In genomic region chr10:29026802-29027201, GRCh38 we compare ENCODE assay signal across 20 cellular contexts.
DNase-seq lines count a peak whose midpoint lies in the region; ATAC-seq, FAIRE-seq and TF ChIP-seq lines count a peak whose summit lies in the region.
"Had no signal": no experiment of that assay in that cellular context is flagged by ENCODE, and none has a peak within 500 bp of the region (broad histone marks: within the 10 kb centered on the region; RNA-seq: fewer than 3 reads in every experiment).

No MANE protein-coding gene starts in this region.

- CTCF ChIA-PET in HepG2 (lab: Yijun Ruan, JAX; ENCODE audit: low intra/inter-chr PET ratio, low total read pairs), result no interaction called here

- H4K20me1 ChIP-seq in HepG2 (ENCODE audit: insufficient read depth, low read length) (no peaks in the 10 kb centered on the region), hepatocyte (ENCODE audit: insufficient read depth, poor library complexity, severe bottlenecking) (no peaks in the 10 kb centered on the region)
- H4K20me1 ChIP-seq: BLaER1 had no signal

- no peak overlapping the region for H4K8ac ChIP-seq in trophoblast cell (ENCODE audit: low read depth, low read length)

- H4K12ac ChIP-seq in trophoblast cell (ENCODE audit: low read depth, low read length), result no peak overlapping the region

- no peaks in the 10 kb centered on the region for H3K9me2 ChIP-seq in hepatocyte (replicated peaks; ENCODE audit: insufficient read depth)

- ATAC-seq in HepG2 (no peak), right lobe of liver (no peak), pancreas (no peak), HG02870 (IDR thresholded peaks at IDR 0.05; ENCODE audit: unreplicated experiment) (no peak)

- H3K36me3 ChIP-seq in HepG2 (replicated peaks in 1 of 2; ENCODE audit: control insufficient read depth in 1 of 2, insufficient read depth in 2 of 2, low read length in 2 of 2) (no peaks in the 10 kb centered on the region), right lobe of liver (no peaks in the 10 kb centered on the region), hepatocyte (replicated peaks; ENCODE audit: insufficient read depth, low read depth) (no peaks in the 10 kb centered on the region), trophoblast cell (ENCODE audit: control insufficient read depth in 1 of 2, insufficient read depth in 2 of 2, low read length in 2 of 2) (no peaks in the 10 kb centered on the region), pancreas (no peaks in the 10 kb centered on the region)
- H3K36me3 ChIP-seq: BLaER1 had no signal

- peak overlapping the region; percentile 15 for H2BK120ac ChIP-seq in trophoblast cell (ENCODE audit: insufficient read depth, low read length, poor library complexity)

- intact Hi-C loops in HepG2 (cut with micrococcal nuclease; ENCODE audit: unreplicated experiment), result no loop called here
- intact Hi-C loops in right lobe of liver (cut with DNase I), result no loop called here
- intact Hi-C loops in pancreas (cut with DNase I), result no loop called here

- WGBS in HepG2 (ENCODE audit: low lambda C conversion rate), result 6% methylated on average over 1 of the region's 1 CpG
- WGBS in right lobe of liver (ENCODE audit: insufficient coverage, low coverage, low lambda C conversion rate, missing lambda C conversion rate), result 50% methylated on average over 1 of the region's 1 CpG
- WGBS in hepatocyte (ENCODE audit: low lambda C conversion rate, missing lambda C conversion rate), result 90% methylated on average over 1 of the region's 1 CpG
- no CpG with 5 or more reads among the region's 1 CpG for WGBS in trophoblast cell (ENCODE audit: extremely low coverage, insufficient coverage, insufficient read length)
- 77 to 81% methylated on average over 1 of the region's 1 CpG for WGBS in pancreas, 2 donors

- no peak for FAIRE-seq in HepG2 (lab: Jason Lieb, UNC)
- FAIRE-seq in pancreas (lab: Jason Lieb, UNC), result no peak
- FAIRE-seq: G401.6, GM12891, GM19239, H54 had no signal

- DNase-seq in HepG2 (ENCODE audit: low spot score) (no peak), right lobe of liver (no peak), hepatocyte (ENCODE audit: low spot score) (no peak), trophoblast cell (no peak), DMS 273 (lab: John Stamatoyannopoulos, UW; ENCODE audit: unreplicated experiment) (no peak), pancreas (no peak)
- DNase-seq: 8988T; Calu3; CD4-positive, alpha-beta memory T cell; DMS 273 treated with DMSO at 0.1 percent for 48 hours; DMS53; GM23248; HCEC 1CT had no signal

- H3K4me3 ChIP-seq in HepG2 (replicated peaks in 1 of 3; ENCODE audit: insufficient read depth in 1 of 3, low read depth in 2 of 3, low read length in 3 of 3), result no peak overlapping the region
- H3K4me3 ChIP-seq in right lobe of liver, result no peak overlapping the region
- H3K4me3 ChIP-seq in hepatocyte, result no peak overlapping the region
- no peak overlapping the region for H3K4me3 ChIP-seq in trophoblast cell (ENCODE audit: low read depth, low read length)
- no peak overlapping the region for H3K4me3 ChIP-seq in pancreas
- H3K4me3 ChIP-seq: BLaER1, GM23248 had no signal

- H3K79me2 ChIP-seq in HepG2 (ENCODE audit: insufficient read depth, low read length), result no peaks in the 10 kb centered on the region
- no peaks in the 10 kb centered on the region for H3K79me2 ChIP-seq in hepatocyte
- H3K79me2 ChIP-seq in trophoblast cell (ENCODE audit: control insufficient read depth, insufficient read depth, low read length, poor library complexity), result peaks cover 2% of the 10 kb centered on the region

- TF ChIP-seq EP300 in HepG2 (IDR thresholded peaks at IDR 0.05; ENCODE audit: low read depth in 2 of 2, low read length in 2 of 2) (no peak), HepG2 (CRISPR knock-in tag; IDR thresholded peaks at IDR 0.05; ENCODE audit: borderline replicate concordance) (no peak)

- H3K4me1 ChIP-seq in HepG2 (ENCODE audit: insufficient read depth, low read length) (peaks cover 11% of the 10 kb centered on the region), right lobe of liver (no peaks in the 10 kb centered on the region), hepatocyte (ENCODE audit: insufficient read depth) (peaks cover 8% of the 10 kb centered on the region), trophoblast cell (ENCODE audit: control insufficient read depth in 1 of 2, insufficient read depth in 2 of 2, low read length in 2 of 2) (peaks cover 14 to 17% of the 10 kb centered on the region in 2 experiments), pancreas (no peaks in the 10 kb centered on the region)
- H3K4me1 ChIP-seq: BLaER1 had no signal

- H3K23ac ChIP-seq in trophoblast cell (ENCODE audit: low read length), result no peak overlapping the region

- no peaks in the 10 kb centered on the region for H3K9me3 ChIP-seq in HepG2 (ENCODE audit: low read length)
- no peaks in the 10 kb centered on the region for H3K9me3 ChIP-seq in right lobe of liver
- no peaks in the 10 kb centered on the region for H3K9me3 ChIP-seq in hepatocyte (ENCODE audit: low read depth)
- H3K9me3 ChIP-seq in trophoblast cell (ENCODE audit: insufficient read depth, low read depth, low read length), result no peaks in the 10 kb centered on the region
- H3K9me3 ChIP-seq in pancreas, result no peaks in the 10 kb centered on the region
- H3K9me3 ChIP-seq: BLaER1 had no signal

- H4K91ac ChIP-seq in trophoblast cell (ENCODE audit: low read depth, low read length), result no peak overlapping the region

- TF ChIP-seq CTCF in HepG2 (CRISPR knock-in tag; IDR thresholded peaks at IDR 0.05) (no peak), right lobe of liver (IDR thresholded peaks at IDR 0.05) (no peak), hepatocyte (IDR thresholded peaks at IDR 0.05; ENCODE audit: poor library complexity) (no peak), pancreas (IDR thresholded peaks at IDR 0.05) (no peak)

- no peak overlapping the region for H3K14ac ChIP-seq in trophoblast cell (ENCODE audit: low read length)

- H3K27ac ChIP-seq in HepG2 (ENCODE audit: extremely low read length, insufficient read depth, low read length), result no peak overlapping the region
- no peak overlapping the region for H3K27ac ChIP-seq in right lobe of liver
- no peak overlapping the region for H3K27ac ChIP-seq in hepatocyte
- no peak overlapping the region for H3K27ac ChIP-seq in trophoblast cell (ENCODE audit: low read depth, low read length)
- H3K27ac ChIP-seq in pancreas, result no peak overlapping the region
- H3K27ac ChIP-seq: BLaER1, GM23248, HL-60 had no signal

- H2AK5ac ChIP-seq in trophoblast cell (ENCODE audit: low read length), result no peak overlapping the region

- POLR2A ChIA-PET in HepG2 (lab: Yijun Ruan, JAX), result no interaction called here

- H3K4me2 ChIP-seq in HepG2 (ENCODE audit: low read depth, low read length) (no peak overlapping the region), hepatocyte (peak overlapping the region; percentile 55), trophoblast cell (ENCODE audit: low read length) (no peak overlapping the region)
- H3K4me2 ChIP-seq: BLaER1 had no signal

- no peak for TF ChIP-seq POLR2A in HepG2 (IDR thresholded peaks at IDR 0.05; ENCODE audit: insufficient read depth in 1 of 2, low read depth in 2 of 2, low read length in 2 of 2)
- no peak for TF ChIP-seq POLR2A in right lobe of liver (IDR thresholded peaks at IDR 0.05)

- no peaks in the 10 kb centered on the region for H3K27me3 ChIP-seq in HepG2 (ENCODE audit: control insufficient read depth in 1 of 2, insufficient read depth in 2 of 2, low read length in 2 of 2)
- no peaks in the 10 kb centered on the region for H3K27me3 ChIP-seq in right lobe of liver
- H3K27me3 ChIP-seq in hepatocyte, result no peaks in the 10 kb centered on the region
- no peaks in the 10 kb centered on the region for H3K27me3 ChIP-seq in trophoblast cell (ENCODE audit: insufficient read depth, low read length)
- no peaks in the 10 kb centered on the region for H3K27me3 ChIP-seq in pancreas
- H3K27me3 ChIP-seq: BLaER1 had no signal

- no peak overlapping the region for H3K4ac ChIP-seq in trophoblast cell (ENCODE audit: low read depth, low read length)

- in situ Hi-C loops in HepG2 (cut with HindIII; ENCODE audit: extremely low pct_ligation_motif_present, low pct_unique_long_range_greater_than_20kb), result no loop called here

- H2AFZ ChIP-seq in HepG2 (ENCODE audit: low read length) (no peak overlapping the region), hepatocyte (no peak overlapping the region), trophoblast cell (ENCODE audit: insufficient read depth, low read length, poor library complexity) (no peak overlapping the region)
- H2AFZ ChIP-seq: GM23248 had no signal

- H2BK12ac ChIP-seq in trophoblast cell (ENCODE audit: low read length), result no peak overlapping the region

- no peak overlapping the region for H3K18ac ChIP-seq in trophoblast cell (ENCODE audit: low read length)

- BruUV-seq in HepG2 (replicated peaks; lab: Mats Ljungman, UMichigan), result no TSS peak

- no peak for TF ChIP-seq RAD21 in HepG2 (CRISPR knock-in tag; IDR thresholded peaks at IDR 0.05)

- H3K9ac ChIP-seq in HepG2 (ENCODE audit: insufficient read depth, low read depth, low read length) (no peak overlapping the region), trophoblast cell (ENCODE audit: low read length) (no peak overlapping the region)
- H3K9ac ChIP-seq: BLaER1, GM23248 had no signal

- no peak overlapping the region for H2BK5ac ChIP-seq in trophoblast cell (ENCODE audit: low read depth, low read length, poor library complexity)

- peaks cover 14% of the 10 kb centered on the region for H3K79me1 ChIP-seq in trophoblast cell (ENCODE audit: low read length)

TF ChIP-seq in HepG2, 621 proteins besides CTCF, POLR2A, EP300 and RAD21:
- TF ChIP-seq FOXK2 (IDR thresholded peaks at IDR 0.05) (no peak), HNRNPK (IDR thresholded peaks at IDR 0.05; ENCODE audit: low read depth, low read length, poor library complexity, severe bottlenecking) (peak; percentile 86), EED (CRISPR knock-in tag; IDR thresholded peaks at IDR 0.05) (no peak)
